In the genomic region with DNA sequence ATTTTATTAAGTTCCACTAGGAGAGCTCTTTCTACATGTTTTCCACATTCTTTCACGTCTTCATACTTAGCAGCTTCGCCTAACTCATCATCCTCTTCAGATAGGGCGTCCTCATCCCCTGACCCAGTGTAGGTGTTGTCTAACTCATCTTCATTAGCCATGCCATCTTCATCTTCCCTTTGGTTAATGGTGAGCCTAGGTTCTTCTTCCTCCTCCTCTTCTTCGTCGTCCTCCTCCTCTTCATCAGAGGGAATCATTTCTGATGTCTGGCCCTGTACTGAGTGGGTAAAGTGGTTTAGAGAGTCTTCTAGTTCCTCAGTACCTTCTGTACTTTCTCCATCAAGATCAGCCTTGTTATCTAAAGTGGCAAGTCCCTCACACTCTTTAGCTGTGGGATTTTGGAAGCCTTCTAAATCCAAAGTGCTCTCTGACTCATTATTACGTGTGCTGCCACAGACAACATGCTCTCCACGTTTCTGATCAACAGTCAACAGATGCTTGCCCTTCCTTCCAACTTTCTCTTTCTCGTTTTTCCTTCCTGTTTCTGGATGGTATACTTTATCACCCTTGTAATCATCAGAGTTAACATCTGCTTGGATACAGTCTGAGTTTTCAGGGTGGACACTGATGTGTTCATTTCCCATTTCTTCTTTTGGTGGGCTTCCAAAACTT, we compare ENCODE assay signal across 15 cellular contexts. TPM values are rescaled to one million over a fixed set of nuclear protein-coding genes. Genes with fewer than 3 reads are reported as not detected.
DNase-seq lines count a peak whose midpoint lies in the region; ATAC-seq, FAIRE-seq and TF ChIP-seq lines count a peak whose summit lies in the region.
"Had no signal": no experiment of that assay in that cellular context is flagged by ENCODE, and none has a peak within 500 bp of the region (broad histone marks: within the 10 kb centered on the region; RNA-seq: fewer than 3 reads in every experiment).

No MANE protein-coding gene starts in this region.

- WGBS in GM12878 (ENCODE audit: insufficient coverage, insufficient replicate concordance, low lambda C conversion rate, missing lambda C conversion rate): 80% methylated on average over 8 of the region's 8 CpGs

- in situ Hi-C loops in GM12878 (cut with MboI): no loop called here

- H4K20me1 ChIP-seq in GM12878 (ENCODE audit: control insufficient read depth, insufficient read depth): no peaks in the 10 kb centered on the region

- no peak for TF ChIP-seq CTCF in CD8-positive, alpha-beta T cell (IDR thresholded peaks at IDR 0.05)
- no peak for TF ChIP-seq CTCF in GM12878 (IDR thresholded peaks at IDR 0.05 in 2 of 3, conservative IDR thresholded peaks at IDR 0.05 in 1 of 3; ENCODE audit: control insufficient read depth in 2 of 3, extremely low read depth in 1 of 3, insufficient read depth in 1 of 3, low read depth in 3 of 3, low read length in 3 of 3)

- no peak overlapping the region for H3K4me3 ChIP-seq in CD8-positive, alpha-beta T cell (ENCODE audit: low read depth, low read length)
- no peak overlapping the region for H3K4me3 ChIP-seq in GM12878

- H3K27ac Mint-ChIP-seq in CD8-positive, alpha-beta T cell: peak overlapping the region; percentile 3

- H3K27ac ChIP-seq in CD8-positive, alpha-beta T cell (ENCODE audit: low read depth, low read length): no peak overlapping the region
- no peak overlapping the region for H3K27ac ChIP-seq in GM12878 (ENCODE audit: control insufficient read depth, insufficient read depth)

- SMC1A ChIA-PET in GM12878 (lab: Charles Lee; ENCODE audit: uncharacterized antibody, unreplicated experiment): no interaction called here

- H2AFZ ChIP-seq in GM12878 (ENCODE audit: control insufficient read depth, low read depth, low read length): no peak overlapping the region

- intact Hi-C loops in CD8-positive, alpha-beta T cell (cut with DNase I, micrococcal nuclease): no loop called here
- intact Hi-C loops in GM12878 (cut with micrococcal nuclease; ENCODE audit: unreplicated experiment): no loop called here

- H3K4me2 ChIP-seq in GM12878 (ENCODE audit: control insufficient read depth, insufficient read depth): no peak overlapping the region

- H3K36me3 ChIP-seq in CD8-positive, alpha-beta T cell (ENCODE audit: insufficient read depth, low read length): peaks cover 50% of the 10 kb centered on the region
- peaks cover 18 to 40% of the 10 kb centered on the region in 2 experiments for H3K36me3 ChIP-seq in GM12878 (ENCODE audit: control insufficient read depth in 2 of 2, insufficient read depth in 2 of 2, low read length in 1 of 2)

- H3K9ac ChIP-seq in GM12878 (ENCODE audit: control insufficient read depth, insufficient read depth, low read length): no peak overlapping the region

- ATAC-seq in CD8-positive, alpha-beta T cell: no peak
- ATAC-seq in GM12878 (no peak), HG03175 (IDR thresholded peaks at IDR 0.05; ENCODE audit: unreplicated experiment) (no peak)
- ATAC-seq: activated T-cell treated with anti-CD3 and anti-CD28 coated beads, Interleukin-2, amount 50 U/mL, for 4 hours had no signal

- no peaks in the 10 kb centered on the region for H3K9me3 ChIP-seq in CD8-positive, alpha-beta T cell (ENCODE audit: low read length)
- H3K9me3 ChIP-seq in GM12878 (replicated peaks; ENCODE audit: control insufficient read depth, insufficient read depth, low read length): no peaks in the 10 kb centered on the region

- BruUV-seq in GM12878 (replicated peaks; lab: Mats Ljungman, UMichigan): TSS peak; percentile 33

- H3K4me1 Mint-ChIP-seq in CD8-positive, alpha-beta T cell (ENCODE audit: low read depth): peaks cover 9% of the 10 kb centered on the region

- no peaks in the 10 kb centered on the region for H3K27me3 Mint-ChIP-seq in CD8-positive, alpha-beta T cell (ENCODE audit: low read depth)
- H3K27me3 Mint-ChIP-seq: dendritic cell treated with granulocyte-macrophage colony-stimulating factor and Interleukin-4, amounts not matched to agents 40 ng/mL and 50 ng/mL, for 4 days had no signal

- no peak for FAIRE-seq in GM12878 (lab: Jason Lieb, UNC)
- FAIRE-seq: TTC549 had no signal

- peaks cover 94% of the 10 kb centered on the region for H3K36me3 Mint-ChIP-seq in CD8-positive, alpha-beta T cell

- no peak for DNase-seq in CD8-positive, alpha-beta T cell
- DNase-seq in HT1080 (ENCODE audit: low read depth): peak; percentile 80
- DNase-seq in GM12878 (ENCODE audit: low read depth, low spot score): no peak
- peak; percentile 60 to 86 for DNase-seq in lung microvascular endothelial cell (ENCODE audit: low read depth in 2 of 2)
- no peak for DNase-seq in DMS114 treated with DMSO at 0.1 percent for 48 hours (lab: John Stamatoyannopoulos, UW; ENCODE audit: unreplicated experiment)
- no peak for DNase-seq in kidney tubule cell (ENCODE audit: low spot score)
- no peak for DNase-seq in hepatic stellate cell (ENCODE audit: low spot score)
- DNase-seq: activated T-cell treated with anti-CD3 and anti-CD28 coated beads, Interleukin-2, amount 50 U/mL, for 4 hours; DMS79 treated with DMSO at 0.1 percent for 48 hours; NCI-H1048; NK-92 treated with Interleukin-12 subunit alpha and Interleukin-12 subunit beta, amount 100 ng/mL, for 24 hours; stimulated activated CD4-positive, alpha-beta T cell treated with anti-CD3 and anti-CD28 coated beads, Interleukin-12 subunit alpha, Interleukin-12 subunit beta, amount 100 ng/mL, for 4 hours had no signal

- H3K79me2 ChIP-seq in GM12878 (ENCODE audit: control insufficient read depth, insufficient read depth, low read length): no peaks in the 10 kb centered on the region

- H3K4me3 Mint-ChIP-seq in CD8-positive, alpha-beta T cell: no peak overlapping the region
- H3K4me3 Mint-ChIP-seq: activated T-cell treated with anti-CD3 and anti-CD28 coated beads, Interleukin-2, amount 50 U/mL, for 4 hours; dendritic cell treated with granulocyte-macrophage colony-stimulating factor and Interleukin-4, amounts not matched to agents 40 ng/mL and 50 ng/mL, for 4 days had no signal

- H3K27me3 ChIP-seq in CD8-positive, alpha-beta T cell (ENCODE audit: insufficient read depth, low read length): no peaks in the 10 kb centered on the region
- no peaks in the 10 kb centered on the region for H3K27me3 ChIP-seq in GM12878 (replicated peaks in 1 of 2; ENCODE audit: control insufficient read depth in 2 of 2, insufficient read depth in 2 of 2, low read length in 1 of 2)

- no peaks in the 10 kb centered on the region for H3K9me3 Mint-ChIP-seq in CD8-positive, alpha-beta T cell
- H3K9me3 Mint-ChIP-seq: activated T-cell treated with anti-CD3 and anti-CD28 coated beads, Interleukin-2, amount 50 U/mL, for 4 hours; dendritic cell treated with granulocyte-macrophage colony-stimulating factor and Interleukin-4, amounts not matched to agents 40 ng/mL and 50 ng/mL, for 4 days had no signal

- no peaks in the 10 kb centered on the region for H3K4me1 ChIP-seq in CD8-positive, alpha-beta T cell (ENCODE audit: insufficient read depth, low read length)
- no peaks in the 10 kb centered on the region; the same call in none of the 2 replicates for H3K4me1 ChIP-seq in GM12878 (ENCODE audit: control insufficient read depth, insufficient read depth, low read length)

- no peak for TF ChIP-seq RAD21 in GM12878 (IDR thresholded peaks at IDR 0.05; ENCODE audit: insufficient read depth, low read depth, low read length)

- TF ChIP-seq EP300 in GM12878 (IDR thresholded peaks at IDR 0.05; ENCODE audit: borderline replicate concordance in 1 of 2, control insufficient read depth in 1 of 2, low read depth in 2 of 2, low read length in 2 of 2): no peak

- POLR2A ChIA-PET in CD8-positive, alpha-beta T cell (lab: Charles Lee): no interaction called here
- POLR2A ChIA-PET in GM12878 (lab: Charles Lee): interaction anchor here (0.6 kb wide), 1 partner anchor 43 kb away, joined by 8 read pairs; no protein-coding TSS in a partner anchor

- RAD21 ChIA-PET in GM12878 (lab: Charles Lee; ENCODE audit: unreplicated experiment): no interaction called here

- CTCF ChIA-PET in CD8-positive, alpha-beta T cell (lab: Charles Lee): no interaction called here
- CTCF ChIA-PET in GM12878 (lab: Yijun Ruan, JAX): no interaction called here

- TF ChIP-seq POLR2A in GM12878 (IDR thresholded peaks at IDR 0.05; ENCODE audit: low read depth, low read length): no peak

RNA-seq across cellular contexts. Expression of a gene that starts 31.1 kb away (rescaled TPM):
- total RNA-seq in CD8-positive, alpha-beta T cell: 10 to 100 TPM; 48.9 to 55.7 TPM
- total RNA-seq in HT1080 (2014; rRNA removed; shearing (Covaris generic)): 11.5 and 12.8 TPM in 2 replicates
- 12.7 and 14.7 TPM in 2 replicates for polyA plus RNA-seq in HT1080 (2015; cell fraction: cytosol; rRNA removed)
- polyA plus RNA-seq in HT1080 (2015; cell fraction: nucleus; rRNA removed): 34.5 and 41.0 TPM in 2 replicates
- total RNA-seq in GM12878 (2013; cell fraction: nucleolus; rRNA removed): 214 and 227 TPM in 2 replicates
- 28.1 and 33.2 TPM in 2 replicates for total RNA-seq in GM12878 (2014; rRNA removed)
- 49.8 and 50.4 TPM in 2 replicates for total RNA-seq in GM12878 (2014; rRNA removed; fragmentation: Illumina TruSeq; extraction: Trizol)
- 26.4 and 28.8 TPM in 2 replicates for total RNA-seq in GM12878 (2021)
- 11.7 TPM for polyA plus RNA-seq in GM12878 (2011; ENCODE audit: low read depth)
- 38.9 and 60.3 TPM in 2 replicates for polyA plus RNA-seq in GM12878 (2011; rRNA removed)
- polyA plus RNA-seq in GM12878 (2011; cell fraction: cytosol; rRNA removed): 15.0 and 19.8 TPM in 2 replicates
- polyA plus RNA-seq in GM12878 (2011; cell fraction: nucleus; rRNA removed): 40.9 and 49.0 TPM in 2 replicates
- 19.8 and 29.9 TPM in 2 replicates for polyA plus RNA-seq in GM12878 (2012)
- polyA plus RNA-seq in GM12878 (2014; fragmentation: Illumina TruSeq; extraction: Trizol): 43.3 and 50.7 TPM in 2 replicates
- polyA plus RNA-seq in GM12878 (2014; fragmentation: Nextera tagmentation; extraction: Ambion mirVana): 10 to 100 TPM in 1 of 2 experiments, 1 to 10 TPM in 1; 10.0 to 10.3 TPM
- 16.1 and 22.4 TPM in 2 replicates for polyA plus RNA-seq in GM12878 (2014; rRNA removed)
- polyA plus RNA-seq in GM12878 (2016; fragmentation: Nextera tagmentation; extraction: Ambion mirVana): 10 to 100 TPM; 31.9 to 32.8 TPM
- 50.4 and 80.2 TPM in 2 replicates for polyA minus RNA-seq in GM12878 (2011; rRNA and poly(A)+ RNA removed)
- polyA minus RNA-seq in GM12878 (2011; cell fraction: cytosol; rRNA and poly(A)+ RNA removed): 15.5 and 24.2 TPM in 2 replicates
- polyA minus RNA-seq in GM12878 (2011; cell fraction: nucleus; rRNA and poly(A)+ RNA removed): 82.0 and 109 TPM in 2 replicates
- total RNA-seq in lung microvascular endothelial cell: 14.6 and 22.4 TPM in 2 replicates

RNA-seq across cellular contexts. Expression of a gene that starts 40.8 kb away (rescaled TPM):
- 100 to 1,000 TPM; 116 to 119 TPM for total RNA-seq in CD8-positive, alpha-beta T cell
- 36.7 and 38.9 TPM in 2 replicates for total RNA-seq in HT1080 (2014; rRNA removed; shearing (Covaris generic))
- 44.5 and 50.3 TPM in 2 replicates for polyA plus RNA-seq in HT1080 (2015; cell fraction: cytosol; rRNA removed)
- 17.4 and 19.9 TPM in 2 replicates for polyA plus RNA-seq in HT1080 (2015; cell fraction: nucleus; rRNA removed)
- 16.2 and 16.5 TPM in 2 replicates for total RNA-seq in GM12878 (2013; cell fraction: nucleolus; rRNA removed)
- 23.8 and 25.4 TPM in 2 replicates for total RNA-seq in GM12878 (2014; rRNA removed)
- total RNA-seq in GM12878 (2014; rRNA removed; fragmentation: Illumina TruSeq; extraction: Trizol): 24.5 and 25.4 TPM in 2 replicates
- total RNA-seq in GM12878 (2021): 14.7 and 16.9 TPM in 2 replicates
- polyA plus RNA-seq in GM12878 (2011; ENCODE audit: low read depth): 9.7 TPM
- polyA plus RNA-seq in GM12878 (2011; rRNA removed): 25.6 and 35.4 TPM in 2 replicates
- polyA plus RNA-seq in GM12878 (2011; cell fraction: cytosol; rRNA removed): 9.1 and 9.5 TPM in 2 replicates
- polyA plus RNA-seq in GM12878 (2011; cell fraction: nucleus; rRNA removed): 6.2 and 6.5 TPM in 2 replicates
- polyA plus RNA-seq in GM12878 (2012): 18.0 and 19.4 TPM in 2 replicates
- polyA plus RNA-seq in GM12878 (2014; fragmentation: Illumina TruSeq; extraction: Trizol): 25.4 and 29.3 TPM in 2 replicates
- 10 to 100 TPM in 1 of 2 experiments, 1 to 10 TPM in 1; 8.9 to 10.9 TPM for polyA plus RNA-seq in GM12878 (2014; fragmentation: Nextera tagmentation; extraction: Ambion mirVana)
- polyA plus RNA-seq in GM12878 (2014; rRNA removed): 17.6 and 21.3 TPM in 2 replicates
- 10 to 100 TPM; 32.9 to 36.0 TPM for polyA plus RNA-seq in GM12878 (2016; fragmentation: Nextera tagmentation; extraction: Ambion mirVana)
- 10.3 and 10.4 TPM in 2 replicates for polyA minus RNA-seq in GM12878 (2011; rRNA and poly(A)+ RNA removed)
- 3.2 and 3.6 TPM in 2 replicates for polyA minus RNA-seq in GM12878 (2011; cell fraction: cytosol; rRNA and poly(A)+ RNA removed)
- polyA minus RNA-seq in GM12878 (2011; cell fraction: nucleus; rRNA and poly(A)+ RNA removed): 4.1 and 9.4 TPM in 2 replicates
- total RNA-seq in lung microvascular endothelial cell: 20.9 and 28.8 TPM in 2 replicates

Comparison
In these comparisons a context has a peak if more than half of its experiments do, and no peak if none do; other contexts are left out.
1. DNase-seq: peak in HT1080 (single experiment) and lung microvascular endothelial cell (2 of 2); none in CD8-positive, alpha-beta T cell (0 of 7), GM12878 (single experiment), DMS114 treated with DMSO at 0.1 percent for 48 hours (single experiment), kidney tubule cell (single experiment) and hepatic stellate cell (single experiment).